Comparison of ENCODE assay signal across 9 cellular contexts in genomic region chr1:26168410-26169167, GRCh38. TPM values are rescaled to one million over a fixed set of nuclear protein-coding genes. Genes with fewer than 3 reads are reported as not detected.
DNase-seq lines count a peak whose midpoint lies in the region; ATAC-seq and TF ChIP-seq lines count a peak whose summit lies in the region.
"Had no signal": no experiment of that assay in that cellular context is flagged by ENCODE, and none has a peak within 500 bp of the region (broad histone marks: within the 10 kb centered on the region; RNA-seq: fewer than 3 reads in every experiment).

TSS of gene C1orf232 (minus strand) at chr1:26168963. CDS start at chr1:26168499, 464 bp downstream.

- H3K4me1 Mint-ChIP-seq in nephron = peaks cover 26% of the 10 kb centered on the region

- TF ChIP-seq CTCF in nephron (IDR thresholded peaks at IDR 0.05; ENCODE audit: unreplicated experiment in 3 of 3) = no peak

- no peaks in the 10 kb centered on the region for H3K36me3 Mint-ChIP-seq in nephron (ENCODE audit: low read depth)

- H3K36me3 ChIP-seq in H7 (replicated peaks; ENCODE audit: control insufficient read depth, insufficient read depth, low read length) = peaks cover 4% of the 10 kb centered on the region

- no peak for ATAC-seq in HG03159 (IDR thresholded peaks at IDR 0.05; ENCODE audit: unreplicated experiment)
- ATAC-seq in GM18909 (IDR thresholded peaks at IDR 0.05; ENCODE audit: poor library complexity, unreplicated experiment) = no peak
- ATAC-seq in GM21423 (IDR thresholded peaks at IDR 0.05; ENCODE audit: unreplicated experiment) = no peak

- peak within 1 kb of the TSS; percentile 97 for H3K4me3 ChIP-seq in H7 (ENCODE audit: insufficient read depth, low read depth, low read length)

- H3K27ac Mint-ChIP-seq in nephron = peak within 1 kb of the TSS; percentile 71 to 83 (median 73)

- no peaks in the 10 kb centered on the region for H3K9me3 Mint-ChIP-seq in nephron

- H3K4me3 Mint-ChIP-seq in nephron = peak within 1 kb of the TSS; percentile 87 to 91 (median 89)

- DNase-seq in H7 (peak; percentile 43), NCI-H510A (lab: John Stamatoyannopoulos, UW) (peak; percentile 27), ecto neural progenitor cell (ENCODE audit: low spot score) (peak; percentile 85)
- no peak for DNase-seq in stimulated activated CD4-positive, alpha-beta T cell treated with anti-CD3 and anti-CD28 coated beads, Interleukin-2, amount 100 ng/mL, for 24 hours

- peaks cover 17% of the 10 kb centered on the region for H3K27me3 ChIP-seq in H7 (ENCODE audit: control insufficient read depth, insufficient read depth, low read length)

- H3K27me3 Mint-ChIP-seq in nephron (ENCODE audit: low read depth) = peaks cover 8% of the 10 kb centered on the region

RNA-seq across cellular contexts. Expression of gene C1orf232, which starts in this region (rescaled TPM):
- total RNA-seq in H7 (2014; rRNA removed; shearing (Covaris generic)) = not detected in 2 replicates
- total RNA-seq: activated CD8-positive, alpha-beta memory T cell treated with anti-CD3 and anti-CD28 coated beads for 36 hours had no signal

Comparison
In these comparisons a context has a peak if more than half of its experiments do, and no peak if none do; other contexts are left out.
1. Peak in DNase-seq and H3K4me3 ChIP-seq in H7; RNA of the gene not detected or under 1 TPM.
2. DNase-seq: peak in NCI-H510A (single experiment) and ecto neural progenitor cell (single experiment); none in stimulated activated CD4-positive, alpha-beta T cell treated with anti-CD3 and anti-CD28 coated beads, Interleukin-2, amount 100 ng/mL, for 24 hours (0 of 2).